In the genomic region with DNA sequence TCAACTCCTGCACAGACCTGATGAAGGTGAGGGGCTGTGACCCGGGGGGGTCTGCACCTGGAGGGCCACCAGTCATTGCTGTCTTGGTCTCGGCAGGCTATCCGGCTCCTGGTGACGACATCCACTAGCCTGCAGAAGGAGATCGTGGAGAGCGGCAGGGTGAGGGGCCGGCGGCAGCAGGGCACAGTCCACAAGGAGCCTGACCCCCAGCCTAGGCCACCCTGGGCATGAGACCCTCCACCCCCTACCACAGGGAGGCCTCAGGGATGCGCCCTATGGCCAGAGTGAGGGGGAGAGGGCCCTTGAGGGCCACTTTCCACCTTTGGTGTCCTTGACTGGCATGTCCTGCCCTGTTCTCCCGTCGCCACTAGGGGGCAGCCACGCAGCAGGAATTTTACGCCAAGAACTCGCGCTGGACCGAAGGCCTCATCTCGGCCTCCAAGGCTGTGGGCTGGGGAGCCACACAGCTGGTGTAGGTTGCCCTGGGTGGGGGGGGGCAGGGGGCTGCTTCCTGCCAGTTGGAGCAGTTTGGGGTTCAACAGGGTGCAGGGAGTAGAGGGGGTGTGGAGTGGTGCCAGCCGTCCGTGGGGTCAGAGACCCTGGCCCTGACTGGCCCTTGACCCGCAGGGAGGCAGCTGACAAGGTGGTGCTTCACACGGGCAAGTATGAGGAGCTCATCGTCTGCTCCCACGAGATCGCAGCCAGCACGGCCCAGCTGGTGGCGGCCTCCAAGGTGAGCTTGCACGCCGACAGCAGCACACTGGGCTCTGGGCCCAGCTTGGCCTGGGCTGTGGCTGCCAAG, we compare ENCODE assay signal across 8 cellular contexts. TPM values are rescaled to one million over a fixed set of nuclear protein-coding genes. Genes with fewer than 3 reads are reported as not detected.
DNase-seq lines count a peak whose midpoint lies in the region; ATAC-seq and TF ChIP-seq lines count a peak whose summit lies in the region.

No MANE protein-coding gene starts in this region.

- H3K27ac Mint-ChIP-seq in activated T-cell treated with anti-CD3 and anti-CD28 coated beads, Interleukin-2, amount 50 U/mL, for 24 hours, result no peak overlapping the region
- H3K27ac Mint-ChIP-seq in natural killer cell treated with Interleukin-12 subunit alpha and Interleukin-12 subunit beta and Interleukin-15 and Interleukin-18, amount 100 ng/mL, for 72 hours, result no peak overlapping the region

- TF ChIP-seq CTCF in OCI-LY3 (IDR thresholded peaks at IDR 0.05; ENCODE audit: low read depth, low read length), result peak; percentile 88
- TF ChIP-seq CTCF in esophagus muscularis mucosa (IDR thresholded peaks at IDR 0.05), result peak; percentile 95 to 97 (median 95)

- TF ChIP-seq POLR2A in esophagus muscularis mucosa (IDR thresholded peaks at IDR 0.05; ENCODE audit: low read depth), result no peak

- H3K4me2 ChIP-seq in OCI-LY3 (ENCODE audit: low read length), result no peak overlapping the region

- H3K4me1 ChIP-seq in OCI-LY3 (ENCODE audit: low read length), result no peaks in the 10 kb centered on the region
- H3K4me1 ChIP-seq in esophagus muscularis mucosa, result peaks cover 37 to 46% (median 42%) of the 10 kb centered on the region in 4 donors

- H3K79me2 ChIP-seq in OCI-LY3 (ENCODE audit: low read length), result no peaks in the 10 kb centered on the region

- H3K4me3 ChIP-seq in OCI-LY3 (ENCODE audit: low read length) (no peak overlapping the region), esophagus muscularis mucosa (no peak overlapping the region)

- H3K27me3 Mint-ChIP-seq in activated T-cell treated with anti-CD3 and anti-CD28 coated beads, Interleukin-2, amount 50 U/mL, for 24 hours, result no peaks in the 10 kb centered on the region
- H3K27me3 Mint-ChIP-seq in natural killer cell treated with Interleukin-12 subunit alpha and Interleukin-12 subunit beta and Interleukin-15 and Interleukin-18, amount 100 ng/mL, for 72 hours, result no peaks in the 10 kb centered on the region

- H3K9ac ChIP-seq in OCI-LY3 (ENCODE audit: low read length), result no peak overlapping the region

- no peaks in the 10 kb centered on the region for H3K9me3 Mint-ChIP-seq in activated T-cell treated with anti-CD3 and anti-CD28 coated beads, Interleukin-2, amount 50 U/mL, for 24 hours
- no peaks in the 10 kb centered on the region for H3K9me3 Mint-ChIP-seq in natural killer cell treated with Interleukin-12 subunit alpha and Interleukin-12 subunit beta and Interleukin-15 and Interleukin-18, amount 100 ng/mL, for 72 hours

- no peaks in the 10 kb centered on the region for H3K4me1 Mint-ChIP-seq in activated T-cell treated with anti-CD3 and anti-CD28 coated beads, Interleukin-2, amount 50 U/mL, for 24 hours (ENCODE audit: low read depth)
- H3K4me1 Mint-ChIP-seq in natural killer cell treated with Interleukin-12 subunit alpha and Interleukin-12 subunit beta and Interleukin-15 and Interleukin-18, amount 100 ng/mL, for 72 hours (ENCODE audit: low read depth in 2 of 2), result peaks cover 5 to 6% of the 10 kb centered on the region in 2 donors

- ATAC-seq in natural killer cell treated with Interleukin-12 subunit alpha and Interleukin-12 subunit beta and Interleukin-15 and Interleukin-18, amount 100 ng/mL, for 72 hours, result peak; percentile 70 to 74
- no peak for ATAC-seq in GM21381 (IDR thresholded peaks at IDR 0.05; ENCODE audit: unreplicated experiment)

- H3K36me3 Mint-ChIP-seq in activated T-cell treated with anti-CD3 and anti-CD28 coated beads, Interleukin-2, amount 50 U/mL, for 24 hours (ENCODE audit: low read depth), result peaks cover 69% of the 10 kb centered on the region
- H3K36me3 Mint-ChIP-seq in natural killer cell treated with Interleukin-12 subunit alpha and Interleukin-12 subunit beta and Interleukin-15 and Interleukin-18, amount 100 ng/mL, for 72 hours, result no peaks in the 10 kb centered on the region

- H3K27ac ChIP-seq in OCI-LY3 (ENCODE audit: low read length), result no peak overlapping the region
- peak overlapping the region; percentile 52 to 71 (median 62) for H3K27ac ChIP-seq in esophagus muscularis mucosa (replicated peaks in 1 of 4)

- H3K36me3 ChIP-seq in OCI-LY3 (replicated peaks; ENCODE audit: low read depth, low read length), result no peaks in the 10 kb centered on the region
- H3K36me3 ChIP-seq in esophagus muscularis mucosa, result peaks cover 0 to 73% (median 54%) of the 10 kb centered on the region in 4 donors

- WGBS in esophagus muscularis mucosa, result 37% methylated on average over 6 of the region's 28 CpGs

- H4K20me1 ChIP-seq in OCI-LY3 (ENCODE audit: insufficient read depth, low read length), result no peaks in the 10 kb centered on the region

- no peaks in the 10 kb centered on the region for H3K9me3 ChIP-seq in OCI-LY3 (ENCODE audit: insufficient read depth, low read length)
- H3K9me3 ChIP-seq in esophagus muscularis mucosa, result no peaks in the 10 kb centered on the region

- intact Hi-C loops in esophagus muscularis mucosa (cut with DNase I), result loop anchor here (1.0 kb wide), 1 partner anchor 91 kb away; no protein-coding TSS in a partner anchor

- TF ChIP-seq EP300 in esophagus muscularis mucosa (IDR thresholded peaks at IDR 0.05), result no peak

- no peaks in the 10 kb centered on the region for H3K27me3 ChIP-seq in OCI-LY3 (ENCODE audit: low read depth, low read length)
- H3K27me3 ChIP-seq in esophagus muscularis mucosa, result no peaks in the 10 kb centered on the region

- no peak overlapping the region for H3K4me3 Mint-ChIP-seq in activated T-cell treated with anti-CD3 and anti-CD28 coated beads, Interleukin-2, amount 50 U/mL, for 24 hours
- H3K4me3 Mint-ChIP-seq in natural killer cell treated with Interleukin-12 subunit alpha and Interleukin-12 subunit beta and Interleukin-15 and Interleukin-18, amount 100 ng/mL, for 72 hours, result no peak overlapping the region

- H2AFZ ChIP-seq in OCI-LY3 (ENCODE audit: low read depth, low read length), result no peak overlapping the region

- DNase-seq in DMS153 (lab: John Stamatoyannopoulos, UW) (peak; percentile 59), HT1080 (ENCODE audit: low read depth) (peak; percentile 58), esophagus muscularis mucosa (ENCODE audit: extremely low spot score) (no peak)
- peak; percentile 91 for DNase-seq in activated T-cell treated with anti-CD3 and anti-CD28 coated beads, Interleukin-2, amount 50 U/mL, for 24 hours
- peak; percentile 83 for DNase-seq in natural killer cell treated with Interleukin-12 subunit alpha and Interleukin-12 subunit beta and Interleukin-15 and Interleukin-18, amount 100 ng/mL, for 72 hours (ENCODE audit: low spot score)
- peak; percentile 25 to 85 (median 74) for DNase-seq in stimulated activated naive CD4-positive, alpha-beta T cell (lab: John Stamatoyannopoulos, UW)

RNA-seq across cellular contexts. Expression of gene HIP1R, which starts 25.0 kb away (rescaled TPM):
- 30.1 and 46.1 TPM in 2 replicates for total RNA-seq in HT1080 (2014; rRNA removed; shearing (Covaris generic))
- 18.1 and 19.7 TPM in 2 replicates for polyA plus RNA-seq in HT1080 (2015; cell fraction: cytosol; rRNA removed)
- 106 and 111 TPM in 2 replicates for polyA plus RNA-seq in HT1080 (2015; cell fraction: nucleus; rRNA removed)
- 10 to 100 TPM; 13.3 to 38.3 (median 23.7) TPM for total RNA-seq in esophagus muscularis mucosa
- total RNA-seq in natural killer cell treated with Interleukin-12 subunit alpha and Interleukin-12 subunit beta and Interleukin-15 and Interleukin-18, amount 100 ng/mL, for 72 hours, result 10 to 100 TPM; 14.8 to 48.9 TPM

RNA-seq across cellular contexts. Expression of gene VPS37B, which starts 35.7 kb away (rescaled TPM):
- total RNA-seq in HT1080 (2014; rRNA removed; shearing (Covaris generic)), result 62.9 and 87.4 TPM in 2 replicates
- polyA plus RNA-seq in HT1080 (2015; cell fraction: cytosol; rRNA removed), result 75.8 and 89.1 TPM in 2 replicates
- 53.5 and 55.6 TPM in 2 replicates for polyA plus RNA-seq in HT1080 (2015; cell fraction: nucleus; rRNA removed)
- total RNA-seq in esophagus muscularis mucosa, result 10 to 100 TPM; 21.2 to 52.4 (median 38.1) TPM
- 10 to 100 TPM; 42.6 to 46.9 TPM for total RNA-seq in natural killer cell treated with Interleukin-12 subunit alpha and Interleukin-12 subunit beta and Interleukin-15 and Interleukin-18, amount 100 ng/mL, for 72 hours
